Comparison of ENCODE assay signal across 17 cellular contexts in genomic region chr22:42271906-42272305, GRCh38. TPM values are rescaled to one million over a fixed set of nuclear protein-coding genes. Genes with fewer than 3 reads are reported as not detected.
A peak's percentile ranks its signal among the peaks of the same experiment; 100 is the strongest.
DNase-seq lines count a peak whose midpoint lies in the region; ATAC-seq and TF ChIP-seq lines count a peak whose summit lies in the region.
"Had no signal": no experiment of that assay in that cellular context is flagged by ENCODE, and none has a peak within 500 bp of the region (broad histone marks: within the 10 kb centered on the region; RNA-seq: fewer than 3 reads in every experiment).

No MANE protein-coding gene starts in this region.

- no peak overlapping the region for H3K4me2 ChIP-seq in osteoblast (ENCODE audit: insufficient read depth, low read length)

- ATAC-seq in T-helper 17 cell = no peak
- no peak for ATAC-seq in HG03457 (IDR thresholded peaks at IDR 0.05; ENCODE audit: unreplicated experiment)

- H3K27ac ChIP-seq in epithelial cell of prostate (peak overlapping the region; percentile 28), osteoblast (ENCODE audit: low read depth, low read length) (no peak overlapping the region)
- H3K27ac ChIP-seq: uterus had no signal

- peak overlapping the region; percentile 97 for H3K4me3 Mint-ChIP-seq in Calu3 (ENCODE audit: low read depth, unreplicated experiment)
- peak overlapping the region; percentile 67 for H3K4me3 Mint-ChIP-seq in T-helper 17 cell

- no peaks in the 10 kb centered on the region for H3K27me3 Mint-ChIP-seq in Calu3 (ENCODE audit: unreplicated experiment)
- H3K27me3 Mint-ChIP-seq in T-helper 17 cell = no peaks in the 10 kb centered on the region

- H3K4me1 Mint-ChIP-seq in Calu3 (ENCODE audit: low read depth, unreplicated experiment) (peaks cover 9% of the 10 kb centered on the region), T-helper 17 cell (peaks cover 18% of the 10 kb centered on the region)

- no peaks in the 10 kb centered on the region for H3K9me3 ChIP-seq in T-helper 17 cell (ENCODE audit: control insufficient read depth, low read length, poor library complexity, severe bottlenecking)
- H3K9me3 ChIP-seq in osteoblast (ENCODE audit: low read depth, low read length) = no peaks in the 10 kb centered on the region
- H3K9me3 ChIP-seq: HAP-1, uterus had no signal

- no peaks in the 10 kb centered on the region for H3K27me3 ChIP-seq in osteoblast (ENCODE audit: insufficient read depth, low read length)
- H3K27me3 ChIP-seq: uterus had no signal

- intact Hi-C loops in Calu3 (cut with micrococcal nuclease; ENCODE audit: unreplicated experiment) = no loop called here

- H4K20me1 ChIP-seq in osteoblast (ENCODE audit: insufficient read depth, low read length) = peaks cover 16% of the 10 kb centered on the region

- no peak overlapping the region for H2AFZ ChIP-seq in osteoblast (ENCODE audit: low read length)

- no peaks in the 10 kb centered on the region for H3K36me3 ChIP-seq in osteoblast (ENCODE audit: insufficient read depth, low read length)
- H3K36me3 ChIP-seq: HAP-1, uterus had no signal

- DNase-seq in Calu3 = no peak
- DNase-seq in T-helper 17 cell = no peak
- no peak for DNase-seq in epithelial cell of prostate (ENCODE audit: low read depth, low spot score)
- DNase-seq in osteoblast (ENCODE audit: insufficient read length, low spot score, missing footprints) = peak; percentile 45
- no peak for DNase-seq in GM19240 (ENCODE audit: insufficient read length, low spot score)
- DNase-seq in Ammon's horn (ENCODE audit: low spot score) = no peak
- DNase-seq: activated CD4-positive, alpha-beta T cell treated with anti-CD3 and anti-CD28 coated beads for 4 hours; activated gamma-delta T cell; C1 segment of cervical spinal cord; effector CD8-positive, alpha-beta T cell; foreskin melanocyte; NCI-H2107; occipital lobe; stimulated activated naive CD4-positive, alpha-beta T cell; uterus had no signal

- peaks cover 6% of the 10 kb centered on the region for H3K4me1 ChIP-seq in osteoblast (ENCODE audit: insufficient read depth, low read length)
- H3K4me1 ChIP-seq: uterus had no signal

- no peak overlapping the region for H3K4me3 ChIP-seq in osteoblast (ENCODE audit: insufficient read depth, low read length)
- H3K4me3 ChIP-seq: HAP-1, uterus had no signal

- H3K36me3 Mint-ChIP-seq in Calu3 (ENCODE audit: insufficient read depth, unreplicated experiment) = peaks cover 37% of the 10 kb centered on the region
- no peaks in the 10 kb centered on the region for H3K36me3 Mint-ChIP-seq in T-helper 17 cell (ENCODE audit: low read depth)

- no TSS peak for BruUV-seq in Calu3 (replicated peaks; lab: Mats Ljungman, UMichigan)

- H3K9me3 Mint-ChIP-seq in Calu3 (ENCODE audit: low read depth, unreplicated experiment) = no peaks in the 10 kb centered on the region

- H3K27ac Mint-ChIP-seq in Calu3 (ENCODE audit: unreplicated experiment) (no peak overlapping the region), T-helper 17 cell (no peak overlapping the region)

- CTCF ChIA-PET in Calu3 (lab: Charles Lee) = no interaction called here

- H3K79me2 ChIP-seq in osteoblast (ENCODE audit: insufficient read depth, low read length) = peaks cover 32% of the 10 kb centered on the region

- TF ChIP-seq CTCF in Calu3 (IDR thresholded peaks at IDR 0.05; ENCODE audit: unreplicated experiment) = no peak
- TF ChIP-seq CTCF in osteoblast (IDR thresholded peaks at IDR 0.05; ENCODE audit: extremely low read depth, low read depth, low read length) = no peak

RNA-seq across cellular contexts. Expression of gene TCF20, which starts 1.5 kb away (rescaled TPM):
- total RNA-seq in Calu3 (2022) (87.2 and 96.0 TPM in 2 replicates), T-helper 17 cell (10 to 100 TPM; 68.7 to 81.9 TPM), osteoblast (30.9 and 35.1 TPM in 2 replicates)
